9 cellular contexts compared by ENCODE assay signal in genomic region chr10:50604823-50605222, GRCh38. TPM values are rescaled to one million over a fixed set of nuclear protein-coding genes. Genes with fewer than 3 reads are reported as not detected.
DNase-seq lines count a peak whose midpoint lies in the region; ATAC-seq, FAIRE-seq and TF ChIP-seq lines count a peak whose summit lies in the region.
"Had no signal": no experiment of that assay in that cellular context is flagged by ENCODE, and none has a peak within 500 bp of the region (broad histone marks: within the 10 kb centered on the region; RNA-seq: fewer than 3 reads in every experiment).

No MANE protein-coding gene starts in this region.

- H3K4me3 ChIP-seq in heart right ventricle (peak overlapping the region in 5 of 10 donors; percentile 2 to 40 (median 11)), astrocyte (ENCODE audit: insufficient read depth, low read depth, low read length) (no peak overlapping the region), lung (no peak overlapping the region), urinary bladder (ENCODE audit: low read depth, low read length) (no peak overlapping the region)

- H3K36me3 ChIP-seq in heart right ventricle (no peaks in the 10 kb centered on the region), astrocyte (ENCODE audit: insufficient read depth, low read length) (no peaks in the 10 kb centered on the region), lung (ENCODE audit: control insufficient read depth in 2 of 2, insufficient read depth in 2 of 2, low read length in 2 of 2) (no peaks in the 10 kb centered on the region), urinary bladder (ENCODE audit: insufficient read depth) (no peaks in the 10 kb centered on the region)

- H2AFZ ChIP-seq in astrocyte (ENCODE audit: low read depth, low read length) = no peak overlapping the region

- DNase-seq in heart right ventricle (no peak), Right ventricle myocardium superior (no peak), astrocyte (ENCODE audit: low read depth) (peak; percentile 39), lung (ENCODE audit: low spot score) (no peak), NCI-H69 (lab: John Stamatoyannopoulos, UW) (no peak)
- DNase-seq in stimulated activated naive CD4-positive, alpha-beta T cell (lab: John Stamatoyannopoulos, UW) = no peak
- DNase-seq: stimulated activated CD4-positive, alpha-beta T cell treated with anti-CD3 and anti-CD28 coated beads, Interleukin-15, amount 100 ng/mL, for 24 hours had no signal

- no peaks in the 10 kb centered on the region for H3K79me2 ChIP-seq in astrocyte (ENCODE audit: insufficient read depth, low read length)

- no peaks in the 10 kb centered on the region for H3K36me3 Mint-ChIP-seq in astrocyte (ENCODE audit: low read depth, unreplicated experiment)

- peaks cover 53% of the 10 kb centered on the region for H4K20me1 ChIP-seq in astrocyte (ENCODE audit: insufficient read depth, low read length)

- 23 to 29% methylated on average over 3 of the region's 3 CpGs for WGBS in heart right ventricle, 2 donors
- 15 to 38% methylated on average over 3 of the region's 3 CpGs for WGBS in lung, 2 donors
- WGBS in urinary bladder = 17% methylated on average over 3 of the region's 3 CpGs

- peak overlapping the region; percentile 74 for H3K4me2 ChIP-seq in astrocyte (ENCODE audit: low read length)

- H3K4me1 ChIP-seq in heart right ventricle (peaks cover 0 to 86% (median 72%) of the 10 kb centered on the region in 9 donors), astrocyte (ENCODE audit: insufficient read depth, low read length) (peaks cover 40% of the 10 kb centered on the region), lung (ENCODE audit: control insufficient read depth in 2 of 2, insufficient read depth in 2 of 2, low read length in 2 of 2) (peaks cover 7 to 54% of the 10 kb centered on the region in 2 donors), urinary bladder (ENCODE audit: insufficient read depth) (peaks cover 2% of the 10 kb centered on the region)

- H3K9me3 ChIP-seq in heart right ventricle = no peaks in the 10 kb centered on the region
- no peaks in the 10 kb centered on the region for H3K9me3 ChIP-seq in astrocyte (ENCODE audit: insufficient read depth, low read depth, low read length)
- H3K9me3 ChIP-seq in lung (ENCODE audit: control insufficient read depth in 2 of 2, insufficient read depth in 1 of 2, low read length in 1 of 2) = no peaks in the 10 kb centered on the region

- ATAC-seq in heart right ventricle (peak in 1 of 8 donors; percentile 2), Right ventricle myocardium superior (ENCODE audit: poor library complexity) (no peak), lung (ENCODE audit: insufficient read depth, low FRiP score) (no peak), HG03565 (IDR thresholded peaks at IDR 0.05; ENCODE audit: unreplicated experiment) (no peak)

- peak overlapping the region; percentile 42 to 81 (median 58) for H3K27ac ChIP-seq in heart right ventricle
- peak overlapping the region; percentile 41 for H3K27ac ChIP-seq in astrocyte (ENCODE audit: low read depth, low read length)
- H3K27ac ChIP-seq in lung (ENCODE audit: low read depth in 1 of 2, low read length in 1 of 2) = peak overlapping the region; percentile 54 to 83
- H3K27ac ChIP-seq in urinary bladder (ENCODE audit: low read depth) = peak overlapping the region; percentile 70

- H3K4me3 Mint-ChIP-seq in astrocyte (ENCODE audit: unreplicated experiment) = peak overlapping the region; percentile 34

- H3K27me3 Mint-ChIP-seq in astrocyte (ENCODE audit: low read depth, unreplicated experiment) = no peaks in the 10 kb centered on the region

- H3K9me3 Mint-ChIP-seq in astrocyte (ENCODE audit: unreplicated experiment) = no peaks in the 10 kb centered on the region

- H3K4me1 Mint-ChIP-seq in astrocyte (ENCODE audit: low read depth, unreplicated experiment) = peaks cover 54% of the 10 kb centered on the region

- intact Hi-C loops in heart right ventricle (cut with DNase I) = loop anchor here in 1 of 10 donors (10.0 kb wide), 1 partner anchor 50 kb away; no protein-coding TSS in a partner anchor
- intact Hi-C loops in Right ventricle myocardium superior (cut with DNase I) = no loop called here

- H3K27ac Mint-ChIP-seq in astrocyte (ENCODE audit: unreplicated experiment) = peak overlapping the region; percentile 96

- FAIRE-seq in astrocyte (lab: Jason Lieb, UNC) = no peak

- H3K9ac ChIP-seq in astrocyte (ENCODE audit: low read length) = peak overlapping the region; percentile 28

- TF ChIP-seq CTCF in heart right ventricle (IDR thresholded peaks at IDR 0.05) (no peak), astrocyte (IDR thresholded peaks at IDR 0.05; ENCODE audit: insufficient read depth, low read depth, low read length) (no peak), lung (IDR thresholded peaks at IDR 0.05; ENCODE audit: control extremely low read depth, extremely low read depth) (no peak)

- no peaks in the 10 kb centered on the region for H3K27me3 ChIP-seq in heart right ventricle
- H3K27me3 ChIP-seq in astrocyte (ENCODE audit: insufficient read depth, low read length) = no peaks in the 10 kb centered on the region
- H3K27me3 ChIP-seq in lung (ENCODE audit: control insufficient read depth, insufficient read depth) = no peaks in the 10 kb centered on the region

RNA-seq across cellular contexts. Expression of gene SGMS1, which starts 18.9 kb away (rescaled TPM):
- total RNA-seq in heart right ventricle (10 to 100 TPM; 14.2 to 24.3 (median 19.3) TPM), Right ventricle myocardium superior (18.3 TPM), astrocyte (22.3 and 25.6 TPM in 2 replicates), lung (100 to 1,000 TPM in 1 of 2 donors, 10 to 100 TPM in 1; 60.9 to 142 TPM), urinary bladder (86.4 TPM)
- polyA plus RNA-seq in heart right ventricle (10 to 100 TPM in 1 of 2 donors, 1 to 10 TPM in 1; 7.3 to 13.1 TPM), lung (10 to 100 TPM; 15.8 to 21.6 TPM), urinary bladder (21.2 TPM)
